Comparison of ENCODE assay signal across 11 cellular contexts in genomic region chrX:6738518-6739470, GRCh38.
DNase-seq lines count a peak whose midpoint lies in the region; ATAC-seq lines count a peak whose summit lies in the region.
"Had no signal": no experiment of that assay in that cellular context is flagged by ENCODE, and none has a peak within 500 bp of the region (broad histone marks: within the 10 kb centered on the region; RNA-seq: fewer than 3 reads in every experiment).

No MANE protein-coding gene starts in this region.

- H3K36me3 Mint-ChIP-seq in activated T-cell treated with anti-CD3 and anti-CD28 coated beads, Interleukin-2, amount 50 U/mL, for 72 hours (ENCODE audit: insufficient read depth in 2 of 2) = no peaks in the 10 kb centered on the region

- DNase-seq in activated T-cell treated with anti-CD3 and anti-CD28 coated beads, Interleukin-2, amount 50 U/mL, for 72 hours = peak in 1 of 2 donors; percentile 3
- DNase-seq in activated T-cell treated with anti-CD3 and anti-CD28 coated beads, Interleukin-2, amount 50 U/mL, for 48 hours = no peak
- DNase-seq in activated CD4-positive, CD25-positive, alpha-beta regulatory T cell treated with anti-CD3 and anti-CD28 coated beads, Interleukin-2, amount 50 U/mL, for 72 hours = no peak
- DNase-seq in HK-2 (ENCODE audit: unreplicated experiment) = no peak
- DNase-seq in NCI-H82 treated with DMSO at 0.1 percent for 48 hours (lab: John Stamatoyannopoulos, UW; ENCODE audit: unreplicated experiment) = no peak
- DNase-seq in NCI-H1105 treated with DMSO at 0.1 percent for 48 hours (lab: John Stamatoyannopoulos, UW) = no peak
- DNase-seq: MG63 had no signal

- H3K9me3 Mint-ChIP-seq in activated T-cell treated with anti-CD3 and anti-CD28 coated beads, Interleukin-2, amount 50 U/mL, for 72 hours = peaks cover 3 to 6% of the 10 kb centered on the region in 2 donors
- H3K9me3 Mint-ChIP-seq: dendritic cell treated with granulocyte-macrophage colony-stimulating factor and Interleukin-4, amounts not matched to agents 40 ng/mL and 50 ng/mL, for 4 days; nephron had no signal

- peak; percentile 21 to 68 for ATAC-seq in activated T-cell treated with anti-CD3 and anti-CD28 coated beads, Interleukin-2, amount 50 U/mL, for 72 hours (replicated peaks in 1 of 2)
- ATAC-seq in HG02642 (IDR thresholded peaks at IDR 0.05; ENCODE audit: poor library complexity, unreplicated experiment) = peak; percentile 97
- peak; percentile 97 for ATAC-seq in HG03558 (IDR thresholded peaks at IDR 0.05; ENCODE audit: extremely low read depth, unreplicated experiment)

- H3K4me3 Mint-ChIP-seq in activated T-cell treated with anti-CD3 and anti-CD28 coated beads, Interleukin-2, amount 50 U/mL, for 72 hours = peak overlapping the region; percentile 22 to 29
- H3K4me3 Mint-ChIP-seq: dendritic cell treated with granulocyte-macrophage colony-stimulating factor and Interleukin-4, amounts not matched to agents 40 ng/mL and 50 ng/mL, for 4 days; nephron had no signal

- peak overlapping the region; percentile 66 for H3K27ac Mint-ChIP-seq in activated T-cell treated with anti-CD3 and anti-CD28 coated beads, Interleukin-2, amount 50 U/mL, for 72 hours
- H3K27ac Mint-ChIP-seq: dendritic cell treated with granulocyte-macrophage colony-stimulating factor and Interleukin-4, amounts not matched to agents 40 ng/mL and 50 ng/mL, for 4 days; nephron had no signal

- H3K4me1 Mint-ChIP-seq in activated T-cell treated with anti-CD3 and anti-CD28 coated beads, Interleukin-2, amount 50 U/mL, for 72 hours (ENCODE audit: low read depth) = peaks cover 8% of the 10 kb centered on the region
- H3K4me1 Mint-ChIP-seq: nephron had no signal

- H3K27me3 Mint-ChIP-seq in activated T-cell treated with anti-CD3 and anti-CD28 coated beads, Interleukin-2, amount 50 U/mL, for 72 hours (ENCODE audit: low read depth) = no peaks in the 10 kb centered on the region
- H3K27me3 Mint-ChIP-seq: dendritic cell treated with granulocyte-macrophage colony-stimulating factor and Interleukin-4, amounts not matched to agents 40 ng/mL and 50 ng/mL, for 4 days had no signal

Comparison
In these comparisons a context has a peak if more than half of its experiments do, and no peak if none do; other contexts are left out.
1. ATAC-seq: peak in every context shown above with its lines; median percentile 97 in HG02642; 97 in HG03558; 44 in activated T-cell treated with anti-CD3 and anti-CD28 coated beads, Interleukin-2, amount 50 U/mL, for 72 hours.